Comparison of ENCODE assay signal across 8 cellular contexts in genomic region chr13:81171065-81171647, GRCh38.
DNase-seq lines count a peak whose midpoint lies in the region; ATAC-seq and TF ChIP-seq lines count a peak whose summit lies in the region.

No MANE protein-coding gene starts in this region.

- WGBS in stomach, 5 donors: 18 to 25% (median 23%) methylated on average over 3 of the region's 3 CpGs

- H4K20me1 ChIP-seq in OCI-LY1 (ENCODE audit: insufficient read depth, low read length): no peaks in the 10 kb centered on the region
- H4K20me1 ChIP-seq in fibroblast of lung (ENCODE audit: control insufficient read depth, extremely low read depth, insufficient read depth, low read length): no peaks in the 10 kb centered on the region

- TF ChIP-seq POLR2A in stomach (IDR thresholded peaks at IDR 0.05): no peak

- H3K27ac ChIP-seq in OCI-LY1 (ENCODE audit: low read depth, low read length, poor library complexity, severe bottlenecking) (no peak overlapping the region), fibroblast of lung (ENCODE audit: insufficient read depth, low read length) (no peak overlapping the region), stomach (no peak overlapping the region)

- H3K36me3 ChIP-seq in OCI-LY1 (ENCODE audit: insufficient read depth, low read length) (no peaks in the 10 kb centered on the region), fibroblast of lung (ENCODE audit: control insufficient read depth, insufficient read depth, low read length) (no peaks in the 10 kb centered on the region), stomach (no peaks in the 10 kb centered on the region)

- intact Hi-C loops in stomach (cut with DNase I; ENCODE audit: low total_unique reads): no loop called here

- no peak overlapping the region for H3K9ac ChIP-seq in OCI-LY1 (ENCODE audit: low read length)
- no peak overlapping the region for H3K9ac ChIP-seq in fibroblast of lung (ENCODE audit: insufficient read depth, low read length)

- peak; percentile 84 for TF ChIP-seq CTCF in OCI-LY1 (IDR thresholded peaks at IDR 0.05; ENCODE audit: low read length)
- TF ChIP-seq CTCF in fibroblast of lung (conservative IDR thresholded peaks at IDR 0.05 in 1 of 2, IDR thresholded peaks at IDR 0.05 in 1 of 2; ENCODE audit: low read depth in 1 of 2, low read length in 2 of 2): peak; percentile 19 to 46
- TF ChIP-seq CTCF in stomach (IDR thresholded peaks at IDR 0.05): peak in 4 of 7 experiments; percentile 18 to 52 (median 26)

- H3K9me2 ChIP-seq in OCI-LY1 (ENCODE audit: low read depth, low read length): no peaks in the 10 kb centered on the region

- no peak for TF ChIP-seq EP300 in stomach (IDR thresholded peaks at IDR 0.05)

- no peak overlapping the region for H3K4me2 ChIP-seq in OCI-LY1 (ENCODE audit: low read length)
- H3K4me2 ChIP-seq in fibroblast of lung (ENCODE audit: extremely low read depth, insufficient read depth, low read length): no peak overlapping the region

- H3K4me3 ChIP-seq in OCI-LY1 (ENCODE audit: low read depth, low read length, poor library complexity, severe bottlenecking) (no peak overlapping the region), fibroblast of lung (replicated peaks in 1 of 4; ENCODE audit: control extremely low read depth in 1 of 4, insufficient read depth in 1 of 4, low read depth in 3 of 4, low read length in 4 of 4) (no peak overlapping the region), stomach (no peak overlapping the region)

- ATAC-seq in GM18498 (IDR thresholded peaks at IDR 0.05; ENCODE audit: unreplicated experiment) (peak; percentile 50), HG02885 (IDR thresholded peaks at IDR 0.05; ENCODE audit: poor library complexity, unreplicated experiment) (peak; percentile 76)

- H3F3A ChIP-seq in OCI-LY1 (ENCODE audit: insufficient read depth, low read length): no peaks in the 10 kb centered on the region

- no peak overlapping the region for H2AFZ ChIP-seq in OCI-LY1 (ENCODE audit: low read length)
- no peak overlapping the region for H2AFZ ChIP-seq in fibroblast of lung (ENCODE audit: low read length)

- no peaks in the 10 kb centered on the region for H3K79me2 ChIP-seq in OCI-LY1 (ENCODE audit: insufficient read depth, low read length)
- no peaks in the 10 kb centered on the region for H3K79me2 ChIP-seq in fibroblast of lung (ENCODE audit: control insufficient read depth, insufficient read depth, low read length)

- H3K4me1 ChIP-seq in OCI-LY1 (ENCODE audit: insufficient read depth, low read length, severe bottlenecking): no peaks in the 10 kb centered on the region
- H3K4me1 ChIP-seq in fibroblast of lung (ENCODE audit: control insufficient read depth, extremely low read depth, insufficient read depth, low read length): no peaks in the 10 kb centered on the region
- no peaks in the 10 kb centered on the region for H3K4me1 ChIP-seq in stomach

- H3K27me3 ChIP-seq in OCI-LY1 (ENCODE audit: insufficient read depth, low read length): no peaks in the 10 kb centered on the region
- no peaks in the 10 kb centered on the region for H3K27me3 ChIP-seq in fibroblast of lung (ENCODE audit: control insufficient read depth, insufficient read depth, low read length)
- H3K27me3 ChIP-seq in stomach: no peaks in the 10 kb centered on the region

- no peaks in the 10 kb centered on the region for H3K9me3 ChIP-seq in OCI-LY1 (ENCODE audit: low read length)
- H3K9me3 ChIP-seq in fibroblast of lung (ENCODE audit: control insufficient read depth, insufficient read depth, low read depth, low read length): no peaks in the 10 kb centered on the region
- no peaks in the 10 kb centered on the region for H3K9me3 ChIP-seq in stomach

- DNase-seq in fibroblast of lung (ENCODE audit: low read depth in 2 of 2): peak; percentile 3 to 34
- no peak for DNase-seq in stomach
- no peak for DNase-seq in activated CD4-positive, alpha-beta T cell treated with anti-CD3 and anti-CD28 coated beads for 1 hour
- DNase-seq in effector CD8-positive, alpha-beta T cell (lab: John Stamatoyannopoulos, UW): no peak
- DNase-seq in GF-D8 (lab: John Stamatoyannopoulos, UW): no peak

Comparison
In these comparisons a context has a peak if more than half of its experiments do, and no peak if none do; other contexts are left out.
1. CTCF ChIP-seq: peak in every context shown above with its lines; median percentile 84 in OCI-LY1; 32 in fibroblast of lung; 26 in stomach.
2. DNase-seq: peak in fibroblast of lung (2 of 2); none in stomach (single experiment), activated CD4-positive, alpha-beta T cell treated with anti-CD3 and anti-CD28 coated beads for 1 hour (single experiment), effector CD8-positive, alpha-beta T cell (single experiment) and GF-D8 (single experiment).